Comparison of ENCODE assay signal across 31 cellular contexts in genomic region chr7:2504818-2505375, GRCh38. TPM values are rescaled to one million over a fixed set of nuclear protein-coding genes. Genes with fewer than 3 reads are reported as not detected.
"Had no signal": no experiment of that assay in that cellular context is flagged by ENCODE, and none has a peak within 500 bp of the region (broad histone marks: within the 10 kb centered on the region; RNA-seq: fewer than 3 reads in every experiment).

No MANE protein-coding gene starts in this region.

- H3K4me3 ChIP-seq: esophagus muscularis mucosa, heart right ventricle, left lung, lung, mucosa of descending colon, sigmoid colon, uterus had no signal

- H3K9me3 ChIP-seq: esophagus muscularis mucosa, heart right ventricle, left lung, mucosa of descending colon, sigmoid colon, uterus had no signal

- H3K27ac ChIP-seq: esophagus muscularis mucosa, foreskin keratinocyte, heart right ventricle, left lung, sigmoid colon, uterus, WERI-Rb-1 had no signal

- H3K27me3 ChIP-seq: foreskin keratinocyte, sigmoid colon, uterus had no signal

- H3K27me3 Mint-ChIP-seq: activated CD8-positive, alpha-beta T cell treated with anti-CD3 and anti-CD28 coated beads for 36 hours; activated naive CD4-positive, alpha-beta T cell treated with anti-CD3 and anti-CD28 coated beads, Interleukin-2, amount 50 U/mL, for 24 hours; activated naive CD8-positive, alpha-beta T cell treated with anti-CD3 and anti-CD28 coated beads, Interleukin-2, amount 50 U/mL, for 24 hours; activated T-helper 17 cell treated with anti-CD3 and anti-CD28 coated beads, Interleukin-2, amount 50 U/mL, for 72 hours; natural killer cell treated with Interleukin-12 subunit alpha and Interleukin-12 subunit beta and Interleukin-15 and Interleukin-18, amount 100 ng/mL, for 72 hours; stimulated activated memory B cell treated with anti-CD40 and anti-IgM and Interleukin-4, amounts not matched to agents 10 μg/mL and 1 μg/mL and 100 μg/mL, for 72 hours; stimulated activated naive CD8-positive, alpha-beta T cell treated with anti-CD3 and anti-CD28 coated beads, Interleukin-15, amount 100 ng/mL, for 72 hours; type B pancreatic cell had no signal

- H3K36me3 Mint-ChIP-seq: activated naive CD4-positive, alpha-beta T cell treated with anti-CD3 and anti-CD28 coated beads, Interleukin-2, amount 50 U/mL, for 24 hours; natural killer cell treated with Interleukin-12 subunit alpha and Interleukin-12 subunit beta and Interleukin-15 and Interleukin-18, amount 100 ng/mL, for 72 hours; stimulated activated memory B cell treated with anti-CD40 and anti-IgM and Interleukin-4, amounts not matched to agents 10 μg/mL and 1 μg/mL and 100 μg/mL, for 72 hours; type B pancreatic cell had no signal

- H3K4me3 Mint-ChIP-seq: activated CD4-positive, alpha-beta T cell treated with anti-CD3 and anti-CD28 coated beads, Interleukin-2, amount 10 ng/mL, durations not matched to agents 7 days and 5 days; activated CD8-positive, alpha-beta T cell treated with anti-CD3 and anti-CD28 coated beads for 36 hours; activated naive CD4-positive, alpha-beta T cell treated with anti-CD3 and anti-CD28 coated beads, Interleukin-2, amount 50 U/mL, for 24 hours; activated naive CD8-positive, alpha-beta T cell treated with anti-CD3 and anti-CD28 coated beads, Interleukin-2, amount 50 U/mL, for 24 hours; activated T-cell treated with anti-CD3 and anti-CD28 coated beads, Interleukin-2, amount 50 U/mL, for 4 hours; activated T-helper 17 cell treated with anti-CD3 and anti-CD28 coated beads, Interleukin-2, amount 50 U/mL, for 72 hours; natural killer cell treated with Interleukin-12 subunit alpha and Interleukin-12 subunit beta and Interleukin-15 and Interleukin-18, amount 100 ng/mL, for 72 hours; stimulated activated memory B cell treated with anti-CD40 and anti-IgM and Interleukin-4, amounts not matched to agents 10 μg/mL and 1 μg/mL and 100 μg/mL, for 72 hours; stimulated activated naive CD8-positive, alpha-beta T cell treated with anti-CD3 and anti-CD28 coated beads, Interleukin-15, amount 100 ng/mL, for 72 hours; type B pancreatic cell had no signal

- FAIRE-seq: small intestine, TTC549 had no signal

- ATAC-seq: activated CD8-positive, alpha-beta T cell treated with anti-CD3 and anti-CD28 coated beads for 36 hours; activated naive CD8-positive, alpha-beta T cell treated with anti-CD3 and anti-CD28 coated beads, Interleukin-2, amount 50 U/mL, for 24 hours; activated T-cell treated with anti-CD3 and anti-CD28 coated beads, Interleukin-2, amount 50 U/mL, for 4 hours; activated T-helper 17 cell treated with anti-CD3 and anti-CD28 coated beads, Interleukin-2, amount 50 U/mL, for 72 hours; foreskin keratinocyte; heart right ventricle; left lung; mucosa of descending colon; natural killer cell treated with Interleukin-12 subunit alpha and Interleukin-12 subunit beta and Interleukin-15 and Interleukin-18, amount 100 ng/mL, for 72 hours; stimulated activated memory B cell treated with anti-CD40 and anti-IgM and Interleukin-4, amounts not matched to agents 10 μg/mL and 1 μg/mL and 100 μg/mL, for 72 hours; stimulated activated naive CD8-positive, alpha-beta T cell treated with anti-CD3 and anti-CD28 coated beads, Interleukin-15, amount 100 ng/mL, for 72 hours had no signal

- DNase-seq: activated CD4-positive, alpha-beta T cell treated with anti-CD3 and anti-CD28 coated beads, Interleukin-2, amount 10 ng/mL, durations not matched to agents 7 days and 5 days; activated CD4-positive, CD25-positive, alpha-beta regulatory T cell treated with anti-CD3 and anti-CD28 coated beads, Interleukin-2, amount 50 U/mL, for 72 hours; activated CD8-positive, alpha-beta T cell treated with anti-CD3 and anti-CD28 coated beads for 36 hours; activated gamma-delta T cell treated with Interleukin-2 at 50 U/mL for 16 hours; activated naive CD8-positive, alpha-beta T cell treated with anti-CD3 and anti-CD28 coated beads, Interleukin-2, amount 50 U/mL, for 24 hours; activated T-cell treated with anti-CD3 and anti-CD28 coated beads, Interleukin-2, amount 50 U/mL, for 4 hours; central memory CD4-positive, alpha-beta T cell; foreskin keratinocyte; heart right ventricle; kidney glomerular epithelial cell; left lung; mucosa of descending colon; sigmoid colon; small intestine; stimulated activated CD4-positive, alpha-beta T cell treated with anti-CD3 and anti-CD28 coated beads, Interleukin-4, amount 100 ng/mL, for 24 hours; stimulated activated naive CD8-positive, alpha-beta T cell treated with anti-CD3 and anti-CD28 coated beads, Interleukin-15, amount 100 ng/mL, for 72 hours; uterus; WERI-Rb-1 had no signal

- H3K9me3 Mint-ChIP-seq: activated CD4-positive, alpha-beta T cell treated with anti-CD3 and anti-CD28 coated beads, Interleukin-2, amount 10 ng/mL, durations not matched to agents 7 days and 5 days; activated CD8-positive, alpha-beta T cell treated with anti-CD3 and anti-CD28 coated beads for 36 hours; activated naive CD4-positive, alpha-beta T cell treated with anti-CD3 and anti-CD28 coated beads, Interleukin-2, amount 50 U/mL, for 24 hours; activated naive CD8-positive, alpha-beta T cell treated with anti-CD3 and anti-CD28 coated beads, Interleukin-2, amount 50 U/mL, for 24 hours; activated T-cell treated with anti-CD3 and anti-CD28 coated beads, Interleukin-2, amount 50 U/mL, for 4 hours; activated T-helper 17 cell treated with anti-CD3 and anti-CD28 coated beads, Interleukin-2, amount 50 U/mL, for 72 hours; natural killer cell treated with Interleukin-12 subunit alpha and Interleukin-12 subunit beta and Interleukin-15 and Interleukin-18, amount 100 ng/mL, for 72 hours; stimulated activated memory B cell treated with anti-CD40 and anti-IgM and Interleukin-4, amounts not matched to agents 10 μg/mL and 1 μg/mL and 100 μg/mL, for 72 hours; stimulated activated naive CD8-positive, alpha-beta T cell treated with anti-CD3 and anti-CD28 coated beads, Interleukin-15, amount 100 ng/mL, for 72 hours; type B pancreatic cell had no signal

- H3K36me3 ChIP-seq: esophagus muscularis mucosa, heart right ventricle, left lung, sigmoid colon, uterus, WERI-Rb-1 had no signal

- H3K27ac Mint-ChIP-seq: activated CD4-positive, alpha-beta T cell treated with anti-CD3 and anti-CD28 coated beads, Interleukin-2, amount 10 ng/mL, durations not matched to agents 7 days and 5 days; activated CD8-positive, alpha-beta T cell treated with anti-CD3 and anti-CD28 coated beads for 36 hours; activated naive CD4-positive, alpha-beta T cell treated with anti-CD3 and anti-CD28 coated beads, Interleukin-2, amount 50 U/mL, for 24 hours; activated naive CD8-positive, alpha-beta T cell treated with anti-CD3 and anti-CD28 coated beads, Interleukin-2, amount 50 U/mL, for 24 hours; activated T-helper 17 cell treated with anti-CD3 and anti-CD28 coated beads, Interleukin-2, amount 50 U/mL, for 72 hours; natural killer cell treated with Interleukin-12 subunit alpha and Interleukin-12 subunit beta and Interleukin-15 and Interleukin-18, amount 100 ng/mL, for 72 hours; type B pancreatic cell had no signal

RNA-seq across cellular contexts. Expression of gene GRIFIN, which starts 28.7 kb away (rescaled TPM):
- total RNA-seq: activated CD4-positive, alpha-beta T cell treated with anti-CD3 and anti-CD28 coated beads, Interleukin-2, amount 10 ng/mL, durations not matched to agents 7 days and 5 days; activated CD8-positive, alpha-beta T cell treated with anti-CD3 and anti-CD28 coated beads for 36 hours; activated T-cell treated with anti-CD3 and anti-CD28 coated beads, Interleukin-2, amount 50 U/mL, for 4 hours; activated T-helper 17 cell treated with anti-CD3 and anti-CD28 coated beads, Interleukin-2, amount 50 U/mL, for 72 hours; esophagus muscularis mucosa; foreskin keratinocyte; heart right ventricle; left lung; lung; mesenteric fat pad; mucosa of descending colon; myocyte; natural killer cell treated with Interleukin-12 subunit alpha and Interleukin-12 subunit beta and Interleukin-15 and Interleukin-18, amount 100 ng/mL, for 72 hours; osteocyte; posterior vena cava; sigmoid colon; uterus had no signal
- polyA plus RNA-seq: foreskin keratinocyte, heart right ventricle, lung, sigmoid colon, small intestine, thymus had no signal
